ENCODE assay signal across 1 cellular context in genomic region chr15:36506733-36507356, GRCh38.
TF ChIP-seq lines count a peak whose summit lies in the region.

No MANE protein-coding gene starts in this region.

TF ChIP-seq in HepG2, 621 proteins besides CTCF, POLR2A, EP300 and RAD21 (continued from another document and continues in another):
- TF ChIP-seq ZHX1 (CRISPR knock-in tag; IDR thresholded peaks at IDR 0.05; ENCODE audit: low read depth) (peak; percentile 70; the same call in 1 of the 2 replicates), ZNF362 (CRISPR knock-in tag; IDR thresholded peaks at IDR 0.05; ENCODE audit: borderline replicate concordance) (peak; percentile 93), IRX3 (CRISPR knock-in tag; IDR thresholded peaks at IDR 0.05; ENCODE audit: borderline replicate concordance, low read depth) (0 out of 2 replicates have a peak, but pooled peaks have one; percentile 66), HDAC2 (CRISPR knock-in tag; IDR thresholded peaks at IDR 0.05) (peak; percentile 97), SMARCC2 (IDR thresholded peaks at IDR 0.05) (peak; percentile 99), DZIP1 (CRISPR knock-in tag; IDR thresholded peaks at IDR 0.05) (no peak), POLR2G (IDR thresholded peaks at IDR 0.05; ENCODE audit: low read depth, low read length) (no peak), EEA1 (CRISPR knock-in tag; IDR thresholded peaks at IDR 0.05; ENCODE audit: borderline replicate concordance) (no peak), TCF7L2 (IDR thresholded peaks at IDR 0.05; ENCODE audit: low read depth, low read length) (peak; percentile 68; the same call in 1 of the 2 replicates), HNF1A (IDR thresholded peaks at IDR 0.05; ENCODE audit: low read depth) (peak; percentile 76), HNF1A (CRISPR knock-in tag; IDR thresholded peaks at IDR 0.05; ENCODE audit: borderline replicate concordance) (peak; percentile 62; the same call in 1 of the 2 replicates), ZBTB34 (CRISPR knock-in tag; IDR thresholded peaks at IDR 0.05) (peak; percentile 64; the same call in 1 of the 2 replicates), ZNF777 (CRISPR knock-in tag; IDR thresholded peaks at IDR 0.05) (no peak), HOXD1 (CRISPR knock-in tag; IDR thresholded peaks at IDR 0.05) (peak; percentile 94), ARHGAP35 (CRISPR knock-in tag; IDR thresholded peaks at IDR 0.05; ENCODE audit: borderline replicate concordance) (no peak), ARNT2 (CRISPR knock-in tag; IDR thresholded peaks at IDR 0.05; ENCODE audit: low read depth) (peak; percentile 41; the same call in 1 of the 2 replicates), TBX2 (CRISPR knock-in tag; IDR thresholded peaks at IDR 0.05; ENCODE audit: borderline replicate concordance) (peak; percentile 99), ZNF776 (CRISPR knock-in tag; IDR thresholded peaks at IDR 0.05) (no peak), FLYWCH1 (CRISPR knock-in tag; IDR thresholded peaks at IDR 0.05) (no peak), NCOR1 (IDR thresholded peaks at IDR 0.05; ENCODE audit: borderline replicate concordance, low read length) (peak; percentile 91), ZXDC (CRISPR knock-in tag; IDR thresholded peaks at IDR 0.05) (no peak), TOPORS (CRISPR knock-in tag; IDR thresholded peaks at IDR 0.05) (no peak), ZNF780A (CRISPR knock-in tag; IDR thresholded peaks at IDR 0.05) (no peak), FOXK1 (CRISPR knock-in tag; IDR thresholded peaks at IDR 0.05; ENCODE audit: borderline replicate concordance, low read depth) (peak; percentile 95; the same call in 1 of the 2 replicates), TP53 (CRISPR knock-in tag; conservative IDR thresholded peaks at IDR 0.05) (no peak), CBFB (CRISPR knock-in tag; IDR thresholded peaks at IDR 0.05) (peak; percentile 93), ZNF563 (CRISPR knock-in tag; IDR thresholded peaks at IDR 0.05) (no peak), RNF219 (CRISPR knock-in tag; IDR thresholded peaks at IDR 0.05) (0 out of 2 replicates have a peak, but pooled peaks have one; percentile 22), ADNP (CRISPR knock-in tag; IDR thresholded peaks at IDR 0.05) (no peak), ZGPAT (CRISPR knock-in tag; IDR thresholded peaks at IDR 0.05) (peak; percentile 96), YEATS2 (CRISPR knock-in tag; IDR thresholded peaks at IDR 0.05; ENCODE audit: borderline replicate concordance) (no peak; the same call in 1 of the 2 replicates), ARID4A (CRISPR knock-in tag; IDR thresholded peaks at IDR 0.05; ENCODE audit: borderline replicate concordance) (no peak; the same call in 1 of the 2 replicates), KDM1A (CRISPR knock-in tag; IDR thresholded peaks at IDR 0.05) (peak; percentile 66; the same call in 1 of the 2 replicates)
